8 cellular contexts compared by ENCODE assay signal in genomic region chr17:44345497-44346026, GRCh38. TPM values are rescaled to one million over a fixed set of nuclear protein-coding genes. Genes with fewer than 3 reads are reported as not detected.
DNase-seq lines count a peak whose midpoint lies in the region; ATAC-seq, FAIRE-seq and TF ChIP-seq lines count a peak whose summit lies in the region.

No MANE protein-coding gene starts in this region.

- peak overlapping the region; percentile 35 for H2AFZ ChIP-seq in osteoblast (ENCODE audit: low read length)

- H3K4me2 ChIP-seq in osteoblast (ENCODE audit: insufficient read depth, low read length): peak overlapping the region; percentile 95

- no peak for ATAC-seq in HG03378 (IDR thresholded peaks at IDR 0.05; ENCODE audit: unreplicated experiment)

- peaks cover 28% of the 10 kb centered on the region for H3K79me2 ChIP-seq in osteoblast (ENCODE audit: insufficient read depth, low read length)

- peaks cover 15% of the 10 kb centered on the region for H3K4me1 ChIP-seq in osteoblast (ENCODE audit: insufficient read depth, low read length)

- peak; percentile 47 for DNase-seq in activated gamma-delta T cell treated with Interleukin-2 at 50 U/mL for 16 hours
- no peak for DNase-seq in activated gamma-delta T cell (lab: John Stamatoyannopoulos, UW)
- DNase-seq in HTR-8/SVneo (ENCODE audit: insufficient read length, low spot score): peak; percentile 80
- peak; percentile 38 for DNase-seq in amniotic epithelial cell (ENCODE audit: low read depth)
- peak; percentile 81 for DNase-seq in cardiac septum (ENCODE audit: low spot score)
- DNase-seq in osteoblast (ENCODE audit: insufficient read length, low spot score, missing footprints): peak; percentile 90

- intact Hi-C loops in cardiac septum (cut with DNase I): loop anchor here (2.0 to 5.0 kb wide), 2 partner anchors 21 to 133 kb away; partner anchors contain the start of gene SLC25A39

- peak; percentile 73 for FAIRE-seq in HTR-8/SVneo (lab: Jason Lieb, UNC)

- H3K36me3 ChIP-seq in osteoblast (ENCODE audit: insufficient read depth, low read length): no peaks in the 10 kb centered on the region

- peak overlapping the region; percentile 17 for H3K27ac ChIP-seq in osteoblast (ENCODE audit: low read depth, low read length)

- H3K27me3 ChIP-seq in osteoblast (ENCODE audit: insufficient read depth, low read length): no peaks in the 10 kb centered on the region

- TF ChIP-seq CTCF in osteoblast (IDR thresholded peaks at IDR 0.05; ENCODE audit: extremely low read depth, low read depth, low read length): peak; percentile 49

- H4K20me1 ChIP-seq in osteoblast (ENCODE audit: insufficient read depth, low read length): peaks cover 12% of the 10 kb centered on the region

- peak overlapping the region; percentile 90 for H3K4me3 ChIP-seq in osteoblast (ENCODE audit: insufficient read depth, low read length)

- no peaks in the 10 kb centered on the region for H3K9me3 ChIP-seq in osteoblast (ENCODE audit: low read depth, low read length)

TF ChIP-seq in PFSK-1, 5 proteins besides CTCF, POLR2A, EP300 and RAD21:
- TF ChIP-seq REST (IDR thresholded peaks at IDR 0.05; ENCODE audit: insufficient read depth in 1 of 2, low read depth in 2 of 2, low read length in 2 of 2) (no peak), SIN3A (IDR thresholded peaks at IDR 0.05; ENCODE audit: borderline replicate concordance, insufficient read depth, low read length) (no peak), POLR2AphosphoS5 (IDR thresholded peaks at IDR 0.05; ENCODE audit: low read depth, low read length) (peak; percentile 7; the same call in 1 of the 2 replicates)

RNA-seq across cellular contexts. Expression of gene GRN, which starts 0.5 kb away (rescaled TPM):
- polyA plus RNA-seq in PFSK-1 (2012; ENCODE audit: insufficient read length, low read depth): 1,355 TPM
- total RNA-seq in cardiac septum (130 TPM), osteoblast (382 and 390 TPM in 2 replicates)

RNA-seq across cellular contexts. Expression of gene FAM171A2, which starts 18.1 kb away (rescaled TPM):
- polyA plus RNA-seq in PFSK-1 (2012; ENCODE audit: insufficient read length, low read depth): 27.6 TPM
- 0.62 TPM for total RNA-seq in cardiac septum
- total RNA-seq in osteoblast: 3.5 and 4.3 TPM in 2 replicates

RNA-seq across cellular contexts. Expression of gene SLC25A39, which starts 20.9 kb away (rescaled TPM):
- polyA plus RNA-seq in PFSK-1 (2012; ENCODE audit: insufficient read length, low read depth): 356 TPM
- total RNA-seq in cardiac septum: 53.4 TPM
- total RNA-seq in osteoblast: 60.1 and 60.7 TPM in 2 replicates

RNA-seq across cellular contexts. Expression of gene RUNDC3A, which starts 37.2 kb away (rescaled TPM):
- polyA plus RNA-seq in PFSK-1 (2012; ENCODE audit: insufficient read length, low read depth): 1.4 TPM
- total RNA-seq in cardiac septum (0.97 TPM), osteoblast (under 0.01 TPM in 1 of 2 replicates, not detected in the other)

RNA-seq across cellular contexts. Expression of gene ITGA2B, which starts 43.9 kb away (rescaled TPM):
- polyA plus RNA-seq in PFSK-1 (2012; ENCODE audit: insufficient read length, low read depth): 4.0 TPM
- 1.7 TPM for total RNA-seq in cardiac septum
- total RNA-seq in osteoblast: 0.59 TPM in 1 of 2 replicates, not detected in the other
